ENCODE assay signal across 8 cellular contexts in genomic region chrX:37847733-37848197, GRCh38. TPM values are rescaled to one million over a fixed set of nuclear protein-coding genes. Genes with fewer than 3 reads are reported as not detected.
A peak's percentile ranks its signal among the peaks of the same experiment; 100 is the strongest.
DNase-seq lines count a peak whose midpoint lies in the region; ATAC-seq and TF ChIP-seq lines count a peak whose summit lies in the region.

No MANE protein-coding gene starts in this region.

- H2AFZ ChIP-seq in Loucy (ENCODE audit: low read length): peak overlapping the region; percentile 95

- DNase-seq in epithelial cell of proximal tubule (ENCODE audit: low read depth): no peak
- no peak for DNase-seq in sigmoid colon
- DNase-seq in DMS153 treated with DMSO at 0.1 percent for 48 hours (lab: John Stamatoyannopoulos, UW; ENCODE audit: unreplicated experiment): no peak
- no peak for DNase-seq in NCI-H774 (lab: John Stamatoyannopoulos, UW)
- no peak for DNase-seq in omental fat pad (ENCODE audit: low spot score)

- no peak for TF ChIP-seq EP300 in sigmoid colon (IDR thresholded peaks at IDR 0.05)

- TF ChIP-seq POLR2A in GM18951 (IDR thresholded peaks at IDR 0.05; ENCODE audit: extremely low read depth, insufficient read depth, insufficient read length): peak; percentile 14
- no peak for TF ChIP-seq POLR2A in sigmoid colon (IDR thresholded peaks at IDR 0.05)

- H3K79me2 ChIP-seq in Loucy (ENCODE audit: insufficient read depth, low read length): no peaks in the 10 kb centered on the region

- no peak for TF ChIP-seq CTCF in Loucy (conservative IDR thresholded peaks at IDR 0.05; ENCODE audit: low read length)
- no peak for TF ChIP-seq CTCF in epithelial cell of proximal tubule (conservative IDR thresholded peaks at IDR 0.05; ENCODE audit: low read depth, low read length)
- TF ChIP-seq CTCF in sigmoid colon (IDR thresholded peaks at IDR 0.05): no peak
- TF ChIP-seq CTCF in omental fat pad (IDR thresholded peaks at IDR 0.05): no peak

- in situ Hi-C loops in GM18951 (cut with MboI; ENCODE audit: low sequenced_read_pairs, unreplicated experiment): no loop called here

- intact Hi-C loops in sigmoid colon (cut with DNase I): loop anchor here (2.0 kb wide), 1 partner anchor 479 kb away; the partner anchor contains the start of gene RPGR

- ATAC-seq in GM19023 (IDR thresholded peaks at IDR 0.05; ENCODE audit: unreplicated experiment) (no peak), omental fat pad (ENCODE audit: low FRiP score) (no peak)

- H3K4me3 ChIP-seq in Loucy (ENCODE audit: low read length, poor library complexity, severe bottlenecking) (peak overlapping the region; percentile 85), epithelial cell of proximal tubule (ENCODE audit: low read depth, low read length) (peak overlapping the region; percentile 70), sigmoid colon (peak overlapping the region; percentile 74 to 81 (median 78))

- 15% methylated on average over 5 of the region's 5 CpGs for WGBS in sigmoid colon, 2 donors

- no peaks in the 10 kb centered on the region for H4K20me1 ChIP-seq in Loucy (ENCODE audit: insufficient read depth, low read length, poor library complexity, severe bottlenecking)

- H3K27ac ChIP-seq in sigmoid colon: peak overlapping the region; percentile 87 to 94 (median 88)

- no peaks in the 10 kb centered on the region for H3K27me3 ChIP-seq in Loucy (ENCODE audit: insufficient read depth, low read length, poor library complexity, severe bottlenecking)
- H3K27me3 ChIP-seq in sigmoid colon: no peaks in the 10 kb centered on the region

- H3K4me1 ChIP-seq in Loucy (ENCODE audit: insufficient read depth, low read length, poor library complexity, severe bottlenecking) (peaks cover 7% of the 10 kb centered on the region), sigmoid colon (no peaks in the 10 kb centered on the region)

- no peaks in the 10 kb centered on the region for H3K36me3 ChIP-seq in Loucy (ENCODE audit: insufficient read depth, low read length)
- no peaks in the 10 kb centered on the region for H3K36me3 ChIP-seq in sigmoid colon

- H3K9ac ChIP-seq in Loucy (ENCODE audit: low read depth, low read length, poor library complexity, severe bottlenecking): peak overlapping the region; percentile 72

- H3K9me2 ChIP-seq in Loucy (replicated peaks; ENCODE audit: low read depth, low read length): no peaks in the 10 kb centered on the region

- H3F3A ChIP-seq in Loucy (ENCODE audit: low read depth): no peaks in the 10 kb centered on the region

- H3K9me3 ChIP-seq in Loucy (ENCODE audit: insufficient read depth, low read depth, low read length) (no peaks in the 10 kb centered on the region), sigmoid colon (no peaks in the 10 kb centered on the region)

- peak overlapping the region; percentile 81 for H3K4me2 ChIP-seq in Loucy (ENCODE audit: low read depth, low read length, poor library complexity, severe bottlenecking)

RNA-seq across cellular contexts. Expression of gene DYNLT3, which starts 0.4 kb away (rescaled TPM):
- total RNA-seq in epithelial cell of proximal tubule: 24.0 and 32.1 TPM in 2 replicates
- total RNA-seq in sigmoid colon: 10 to 100 TPM; 32.4 to 55.3 (median 45.2) TPM
- polyA plus RNA-seq in sigmoid colon: 10 to 100 TPM; 16.5 to 37.2 (median 34.8) TPM
- total RNA-seq in omental fat pad: 10 to 100 TPM; 22.3 to 32.1 (median 27.0) TPM
